Comparison of ENCODE assay signal across 26 cellular contexts in genomic region chr12:29792853-29793252, GRCh38. TPM values are rescaled to one million over a fixed set of nuclear protein-coding genes. Genes with fewer than 3 reads are reported as not detected.
"Had no signal": no experiment of that assay in that cellular context is flagged by ENCODE, and none has a peak within 500 bp of the region (broad histone marks: within the 10 kb centered on the region; RNA-seq: fewer than 3 reads in every experiment).

No MANE protein-coding gene starts in this region.

- FAIRE-seq: islet of Langerhans, kidney, pancreas, small intestine had no signal

- H3K36me3 ChIP-seq: left ventricle myocardium inferior, pancreas, prostate gland, sigmoid colon, spleen, suprapubic skin, thoracic aorta, tibial artery, uterus had no signal

- H3K27me3 ChIP-seq: pancreas, sigmoid colon, spleen, suprapubic skin, tibial artery, uterus had no signal

- DNase-seq: hypothalamus; immature natural killer cell; kidney; left ventricle myocardium inferior; midbrain; mucosa of descending colon; naive thymus-derived CD4-positive, alpha-beta T cell; nucleus accumbens; pancreas; posterior cingulate gyrus; retina; right cardiac atrium; sigmoid colon; small intestine; spleen; stimulated activated CD4-positive, alpha-beta T cell treated with anti-CD3 and anti-CD28 coated beads, Interleukin-4, amount 100 ng/mL, for 24 hours; stimulated activated naive CD4-positive, alpha-beta T cell; tibial artery; uterus had no signal

- H3K27ac ChIP-seq: left ventricle myocardium inferior, pancreas, prostate gland, sigmoid colon, spleen, suprapubic skin, thoracic aorta, tibial artery, uterus had no signal

- ATAC-seq: mucosa of descending colon; naive thymus-derived CD4-positive, alpha-beta T cell; natural killer cell treated with Interleukin-12 subunit alpha and Interleukin-12 subunit beta and Interleukin-15 and Interleukin-18, amount 100 ng/mL, for 72 hours; pancreas; right cardiac atrium; stimulated activated effector memory CD8-positive, alpha-beta T cell treated with anti-CD3 and anti-CD28 coated beads, Interleukin-12 subunit alpha, Interleukin-12 subunit beta, amount 100 ng/mL, for 72 hours had no signal

- H3K9me3 ChIP-seq: left ventricle myocardium inferior, pancreas, prostate gland, suprapubic skin, thoracic aorta, tibial artery, uterus had no signal

- H3K4me3 ChIP-seq: left ventricle myocardium inferior, lung, mucosa of descending colon, pancreas, prostate gland, sigmoid colon, spleen, suprapubic skin, thoracic aorta, tibial artery, uterus had no signal

- H3K4me1 ChIP-seq: pancreas, prostate gland, spleen, uterus had no signal

RNA-seq across cellular contexts. Expression of gene TMTC1, which starts 9.1 kb away (rescaled TPM):
- total RNA-seq: natural killer cell treated with Interleukin-12 subunit alpha and Interleukin-12 subunit beta and Interleukin-15 and Interleukin-18, amount 100 ng/mL, for 72 hours had no signal
- polyA plus RNA-seq: immature natural killer cell; naive thymus-derived CD4-positive, alpha-beta T cell had no signal
